10 cellular contexts compared by ENCODE assay signal in the genomic region with DNA sequence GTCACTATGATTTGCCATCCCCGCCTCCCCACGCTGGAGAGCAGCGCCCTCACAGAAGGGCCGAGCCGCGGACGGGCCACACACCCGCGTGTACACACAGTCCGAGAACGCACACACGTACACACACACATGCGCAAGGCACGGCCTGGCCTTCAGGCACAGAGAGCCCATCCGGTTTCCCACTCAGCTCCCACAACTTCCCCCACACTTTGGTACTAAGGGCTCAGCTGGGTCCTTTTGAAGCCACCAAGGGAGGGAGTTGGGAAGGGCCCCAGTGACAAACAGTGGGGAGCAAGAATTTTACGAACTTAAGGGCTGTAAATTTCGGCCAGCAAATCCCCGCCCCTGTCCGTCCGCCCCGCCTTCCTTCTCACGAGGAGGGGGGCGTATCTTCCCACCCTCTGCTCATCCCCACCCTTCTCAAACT.
DNase-seq lines count a peak whose midpoint lies in the region; ATAC-seq and TF ChIP-seq lines count a peak whose summit lies in the region.
"Had no signal": no experiment of that assay in that cellular context is flagged by ENCODE, and none has a peak within 500 bp of the region (broad histone marks: within the 10 kb centered on the region; RNA-seq: fewer than 3 reads in every experiment).

No MANE protein-coding gene starts in this region.

- peak overlapping the region; percentile 74 for H2AFZ ChIP-seq in trophoblast cell (ENCODE audit: insufficient read depth, low read length, poor library complexity)

- peak overlapping the region; percentile 6 for H3K18ac ChIP-seq in trophoblast cell (ENCODE audit: low read length)

- peak overlapping the region; percentile 63 for H3K23ac ChIP-seq in trophoblast cell (ENCODE audit: low read length)

- ATAC-seq in HG03442 (IDR thresholded peaks at IDR 0.05; ENCODE audit: unreplicated experiment) (no peak), HG02973 (IDR thresholded peaks at IDR 0.05; ENCODE audit: unreplicated experiment) (no peak)

- peak overlapping the region; percentile 12 for H4K91ac ChIP-seq in trophoblast cell (ENCODE audit: low read depth, low read length)

- H3K9me3 Mint-ChIP-seq in activated naive CD8-positive, alpha-beta T cell (ENCODE audit: low read depth), result no peaks in the 10 kb centered on the region

- no peak overlapping the region for H2AK5ac ChIP-seq in trophoblast cell (ENCODE audit: low read length)

- H3K4me1 ChIP-seq in left ventricle myocardium inferior (peaks cover 13% of the 10 kb centered on the region), trophoblast cell (ENCODE audit: control insufficient read depth in 1 of 2, insufficient read depth in 2 of 2, low read length in 2 of 2) (peaks cover 32 to 42% of the 10 kb centered on the region in 2 experiments)

- H3K36me3 ChIP-seq in left ventricle myocardium inferior (no peaks in the 10 kb centered on the region), trophoblast cell (ENCODE audit: control insufficient read depth in 1 of 2, insufficient read depth in 2 of 2, low read length in 2 of 2) (no peaks in the 10 kb centered on the region)

- H3K27me3 Mint-ChIP-seq in activated naive CD8-positive, alpha-beta T cell, result peaks cover 30% of the 10 kb centered on the region

- H3K27ac ChIP-seq in left ventricle myocardium inferior (replicated peaks) (no peak overlapping the region), trophoblast cell (ENCODE audit: low read depth, low read length) (no peak overlapping the region)
- H3K27ac ChIP-seq: epithelial cell of prostate had no signal

- H3K9me3 ChIP-seq in left ventricle myocardium inferior (replicated peaks), result no peaks in the 10 kb centered on the region
- H3K9me3 ChIP-seq in trophoblast cell (ENCODE audit: insufficient read depth, low read depth, low read length), result peaks cover 2% of the 10 kb centered on the region

- no CpG with 5 or more reads among the region's 23 CpGs for WGBS in trophoblast cell (ENCODE audit: extremely low coverage, insufficient coverage, insufficient read length)

- peak overlapping the region; percentile 72 for H3K4me2 ChIP-seq in trophoblast cell (ENCODE audit: low read length)

- H4K8ac ChIP-seq in trophoblast cell (ENCODE audit: low read depth, low read length), result peak overlapping the region; percentile 8

- intact Hi-C loops in left ventricle myocardium inferior (cut with micrococcal nuclease), result no loop called here

- peak overlapping the region; percentile 35 for H3K4me3 ChIP-seq in GM12865 (ENCODE audit: low read depth, low read length)
- H3K4me3 ChIP-seq in left ventricle myocardium inferior, result peak overlapping the region; percentile 59
- no peak overlapping the region for H3K4me3 ChIP-seq in trophoblast cell (ENCODE audit: low read depth, low read length)

- no peak overlapping the region for H3K27ac Mint-ChIP-seq in activated naive CD8-positive, alpha-beta T cell

- peak overlapping the region; percentile 2 for H2BK120ac ChIP-seq in trophoblast cell (ENCODE audit: insufficient read depth, low read length, poor library complexity)

- H3K14ac ChIP-seq in trophoblast cell (ENCODE audit: low read length), result peak overlapping the region; percentile 8

- H3K4me3 Mint-ChIP-seq in activated naive CD8-positive, alpha-beta T cell, result peak overlapping the region; percentile 72

- peak; percentile 21 for DNase-seq in GM12865 (ENCODE audit: low read depth)
- DNase-seq in left ventricle myocardium inferior, result no peak
- DNase-seq in trophoblast cell, result no peak
- DNase-seq in central memory CD4-positive, alpha-beta T cell, result no peak
- no peak for DNase-seq in GM19238 (ENCODE audit: insufficient read length, low spot score)
- DNase-seq: NCI-H524 treated with DMSO at 0.1 percent for 48 hours had no signal

- H3K79me2 ChIP-seq in trophoblast cell (ENCODE audit: control insufficient read depth, insufficient read depth, low read length, poor library complexity), result peaks cover 15% of the 10 kb centered on the region

- H2BK5ac ChIP-seq in trophoblast cell (ENCODE audit: low read depth, low read length, poor library complexity), result no peak overlapping the region

- TF ChIP-seq CTCF in GM12865 (IDR thresholded peaks at IDR 0.05; ENCODE audit: insufficient read depth, low read depth, low read length, missing control alignments), result no peak
- no peak for TF ChIP-seq CTCF in left ventricle myocardium inferior (IDR thresholded peaks at IDR 0.05; ENCODE audit: borderline replicate concordance)

- H3K36me3 Mint-ChIP-seq in activated naive CD8-positive, alpha-beta T cell, result no peaks in the 10 kb centered on the region

- H3K4ac ChIP-seq in trophoblast cell (ENCODE audit: low read depth, low read length), result no peak overlapping the region

- peak overlapping the region; percentile 74 for H3K9ac ChIP-seq in trophoblast cell (ENCODE audit: low read length)

- H2BK12ac ChIP-seq in trophoblast cell (ENCODE audit: low read length), result peak overlapping the region; percentile 43

- peaks cover 7% of the 10 kb centered on the region for H3K4me1 Mint-ChIP-seq in activated naive CD8-positive, alpha-beta T cell (ENCODE audit: low read depth)

- H3K79me1 ChIP-seq in trophoblast cell (ENCODE audit: low read length), result peaks cover 45% of the 10 kb centered on the region

- peaks cover 91% of the 10 kb centered on the region for H3K27me3 ChIP-seq in left ventricle myocardium inferior (ENCODE audit: low read depth)
- no peaks in the 10 kb centered on the region for H3K27me3 ChIP-seq in trophoblast cell (ENCODE audit: insufficient read depth, low read length)

- H4K12ac ChIP-seq in trophoblast cell (ENCODE audit: low read depth, low read length), result no peak overlapping the region
